In genomic region chr2:237143118-237143517, GRCh38 we compare ENCODE assay signal across 20 cellular contexts. TPM values are rescaled to one million over a fixed set of nuclear protein-coding genes. Genes with fewer than 3 reads are reported as not detected.
DNase-seq lines count a peak whose midpoint lies in the region; FAIRE-seq and TF ChIP-seq lines count a peak whose summit lies in the region.
"Had no signal": no experiment of that assay in that cellular context is flagged by ENCODE, and none has a peak within 500 bp of the region (broad histone marks: within the 10 kb centered on the region; RNA-seq: fewer than 3 reads in every experiment).

No MANE protein-coding gene starts in this region.

- BruUV-seq in mammary epithelial cell (replicated peaks; lab: Mats Ljungman, UMichigan) = no TSS peak

- H3K27me3 Mint-ChIP-seq in osteocyte (ENCODE audit: unreplicated experiment) = no peaks in the 10 kb centered on the region
- H3K27me3 Mint-ChIP-seq: activated CD4-positive, alpha-beta T cell treated with anti-CD3 and anti-CD28 coated beads for 36 hours; stimulated activated naive B cell treated with anti-CD40 and anti-IgM and Interleukin-4, amounts not matched to agents 10 μg/mL and 1 μg/mL and 100 μg/mL, for 72 hours had no signal

- H4K20me1 ChIP-seq in GM23248 (ENCODE audit: insufficient read depth) (no peaks in the 10 kb centered on the region), mammary epithelial cell (ENCODE audit: insufficient read depth, low read length) (no peaks in the 10 kb centered on the region)

- no peak for TF ChIP-seq CTCF in mammary epithelial cell (conservative IDR thresholded peaks at IDR 0.05 in 1 of 2, IDR thresholded peaks at IDR 0.05 in 1 of 2; ENCODE audit: extremely low read depth in 1 of 2, insufficient read depth in 1 of 2, low read depth in 1 of 2, low read length in 2 of 2)
- no peak for TF ChIP-seq CTCF in osteocyte (IDR thresholded peaks at IDR 0.05)
- TF ChIP-seq CTCF in thyroid gland (IDR thresholded peaks at IDR 0.05) = no peak

- peaks cover 11% of the 10 kb centered on the region for H3K9me3 ChIP-seq in GM23248 (ENCODE audit: low read depth)
- H3K9me3 ChIP-seq in mammary epithelial cell (replicated peaks; ENCODE audit: insufficient read depth, low read length) = peaks cover 12% of the 10 kb centered on the region
- H3K9me3 ChIP-seq in thyroid gland = no peaks in the 10 kb centered on the region

- H3K4me1 ChIP-seq in GM23248 (ENCODE audit: insufficient read depth) = peaks cover 31% of the 10 kb centered on the region
- H3K4me1 ChIP-seq in mammary epithelial cell (ENCODE audit: insufficient read depth, low read length) = peaks cover 31% of the 10 kb centered on the region
- H3K4me1 ChIP-seq in thyroid gland = no peaks in the 10 kb centered on the region
- H3K4me1 ChIP-seq: SJSA1 had no signal

- H2AFZ ChIP-seq in GM23248 = no peak overlapping the region
- peak overlapping the region; percentile 34 for H2AFZ ChIP-seq in mammary epithelial cell (ENCODE audit: low read depth, low read length)

- CTCF ChIA-PET in mammary epithelial cell (lab: Charles Lee; ENCODE audit: low non-redundant PET) = interaction anchor here (0.6 kb wide), 1 partner anchor 42 kb away, joined by 3 read pairs; no protein-coding TSS in a partner anchor

- H3K27ac ChIP-seq in GM23248 = peak overlapping the region; percentile 49
- no peak overlapping the region for H3K27ac ChIP-seq in mammary epithelial cell (ENCODE audit: insufficient read depth, low read depth, low read length)
- peak overlapping the region in 2 of 3 donors; percentile 36 to 46 for H3K27ac ChIP-seq in thyroid gland
- H3K27ac ChIP-seq: C4-2B, HL-60, SJSA1 had no signal

- peaks cover 11% of the 10 kb centered on the region for H3K36me3 Mint-ChIP-seq in osteocyte (ENCODE audit: unreplicated experiment)

- no peak for FAIRE-seq in frontal cortex (lab: Jason Lieb, UNC)
- FAIRE-seq: HepG2 had no signal

- intact Hi-C loops in mammary epithelial cell (cut with micrococcal nuclease) = loop anchor here (2.0 kb wide), 1 partner anchor 14 kb away; no protein-coding TSS in a partner anchor
- intact Hi-C loops in thyroid gland (cut with DNase I) = no loop called here

- H3K9me2 ChIP-seq in GM23248 (ENCODE audit: insufficient read depth) = no peaks in the 10 kb centered on the region

- DNase-seq in GM23248 = peak; percentile 12
- DNase-seq in mammary epithelial cell = no peak
- DNase-seq in osteocyte (ENCODE audit: extremely low spot score, unreplicated experiment) = peak; percentile 56
- no peak for DNase-seq in thyroid gland
- DNase-seq in COLO829 (ENCODE audit: low spot score) = no peak
- DNase-seq in DMS153 (lab: John Stamatoyannopoulos, UW) = no peak
- no peak for DNase-seq in NCI-H446 (lab: John Stamatoyannopoulos, UW)
- no peak for DNase-seq in frontal cortex (ENCODE audit: low spot score in 2 of 2)
- DNase-seq: activated CD4-positive, alpha-beta T cell treated with anti-CD3 and anti-CD28 coated beads for 36 hours; midbrain; NCI-H1105 treated with DMSO at 0.1 percent for 48 hours; NCI-H2029 treated with DMSO at 0.1 percent for 48 hours; nephron progenitor cell; stimulated activated CD4-positive, alpha-beta T cell treated with anti-CD3 and anti-CD28 coated beads, Interleukin-2, amount 100 ng/mL, for 48 hours; stimulated activated naive B cell treated with anti-CD40 and anti-IgM and Interleukin-4, amounts not matched to agents 10 μg/mL and 1 μg/mL and 100 μg/mL, for 72 hours had no signal

- H3K4me3 Mint-ChIP-seq in osteocyte (ENCODE audit: unreplicated experiment) = no peak overlapping the region
- H3K4me3 Mint-ChIP-seq: activated CD4-positive, alpha-beta T cell treated with anti-CD3 and anti-CD28 coated beads for 36 hours; nephron progenitor cell; stimulated activated naive B cell treated with anti-CD40 and anti-IgM and Interleukin-4, amounts not matched to agents 10 μg/mL and 1 μg/mL and 100 μg/mL, for 72 hours had no signal

- 63 to 66% methylated on average over 2 of the region's 2 CpGs for WGBS in GM23248 (ENCODE audit: low coverage in 1 of 2, low lambda C conversion rate in 2 of 2, missing lambda C conversion rate in 2 of 2), 2 experiments
- WGBS in mammary epithelial cell (ENCODE audit: low coverage, missing lambda C conversion rate) = 45% methylated on average over 1 of the region's 2 CpGs
- WGBS in thyroid gland, 2 donors = 64 to 72% methylated on average over 2 of the region's 2 CpGs

- H3K4me1 Mint-ChIP-seq in osteocyte (ENCODE audit: unreplicated experiment) = peaks cover 29% of the 10 kb centered on the region
- H3K4me1 Mint-ChIP-seq: activated CD4-positive, alpha-beta T cell treated with anti-CD3 and anti-CD28 coated beads for 36 hours; stimulated activated naive B cell treated with anti-CD40 and anti-IgM and Interleukin-4, amounts not matched to agents 10 μg/mL and 1 μg/mL and 100 μg/mL, for 72 hours had no signal

- TF ChIP-seq POLR2A in thyroid gland (IDR thresholded peaks at IDR 0.05) = no peak

- H3K4me3 ChIP-seq in GM23248 = no peak overlapping the region
- no peak overlapping the region for H3K4me3 ChIP-seq in mammary epithelial cell (replicated peaks in 1 of 3; ENCODE audit: insufficient read depth in 1 of 3, low read depth in 2 of 3, low read length in 3 of 3)
- H3K4me3 ChIP-seq in thyroid gland (replicated peaks in 1 of 3) = no peak overlapping the region
- H3K4me3 ChIP-seq: SJSA1 had no signal

- H3K4me2 ChIP-seq in GM23248 (ENCODE audit: unreplicated experiment) (peak overlapping the region; percentile 2), mammary epithelial cell (ENCODE audit: insufficient read depth, low read depth, low read length) (no peak overlapping the region)

- peak overlapping the region; percentile 1 for H3K27ac Mint-ChIP-seq in osteocyte (ENCODE audit: unreplicated experiment)
- H3K27ac Mint-ChIP-seq: activated CD4-positive, alpha-beta T cell treated with anti-CD3 and anti-CD28 coated beads for 36 hours; activated naive CD4-positive, alpha-beta T cell treated with anti-CD3 and anti-CD28 coated beads, Interleukin-2, amount 50 U/mL, for 72 hours; nephron progenitor cell; stimulated activated naive B cell treated with anti-CD40 and anti-IgM and Interleukin-4, amounts not matched to agents 10 μg/mL and 1 μg/mL and 100 μg/mL, for 72 hours had no signal

- peaks cover 19% of the 10 kb centered on the region for H3F3A ChIP-seq in GM23248 (ENCODE audit: insufficient read depth)

- H3K9ac ChIP-seq in GM23248 = peak overlapping the region; percentile 21; the same call in 1 of the 2 replicates
- no peak overlapping the region for H3K9ac ChIP-seq in mammary epithelial cell (ENCODE audit: insufficient read depth, low read length)

- H3K79me2 ChIP-seq in GM23248 (ENCODE audit: insufficient read depth) (no peaks in the 10 kb centered on the region), mammary epithelial cell (ENCODE audit: insufficient read depth, low read length) (no peaks in the 10 kb centered on the region)

- dilution Hi-C loops in mammary epithelial cell (cut with HindIII; ENCODE audit: low sequenced_read_pairs) = no loop called here

- H3K9me3 Mint-ChIP-seq in osteocyte (ENCODE audit: unreplicated experiment) = peaks cover 22% of the 10 kb centered on the region

- H3K27me3 ChIP-seq in GM23248 (replicated peaks; ENCODE audit: insufficient read depth) = no peaks in the 10 kb centered on the region
- no peaks in the 10 kb centered on the region for H3K27me3 ChIP-seq in mammary epithelial cell (ENCODE audit: insufficient read depth, low read length)
- H3K27me3 ChIP-seq in thyroid gland = no peaks in the 10 kb centered on the region
- H3K27me3 ChIP-seq: SJSA1 had no signal

- in situ Hi-C loops in GM23248 (cut with MboI) (no loop called here), mammary epithelial cell (cut with MboI; ENCODE audit: low sequenced_read_pairs in 2 of 2) (no loop called here)

- no peaks in the 10 kb centered on the region for H3K36me3 ChIP-seq in GM23248 (ENCODE audit: low read depth)
- H3K36me3 ChIP-seq in mammary epithelial cell (ENCODE audit: insufficient read depth, low read length) = no peaks in the 10 kb centered on the region
- H3K36me3 ChIP-seq in thyroid gland = no peaks in the 10 kb centered on the region
- H3K36me3 ChIP-seq: SJSA1 had no signal

RNA-seq across cellular contexts. Expression of gene COPS8, which starts 57.4 kb away (rescaled TPM):
- 145 and 148 TPM in 2 replicates for total RNA-seq in GM23248 (2014; rRNA removed; shearing (Covaris generic))
- polyA plus RNA-seq in GM23248 (2016; fragmentation: Nextera tagmentation; extraction: Ambion mirVana) (164 and 168 TPM in 2 replicates), mammary epithelial cell (113 TPM)
- total RNA-seq in mammary epithelial cell (100 to 1,000 TPM; 102 to 111 TPM), osteocyte (104 and 107 TPM in 2 replicates), thyroid gland (10 to 100 TPM; 57.1 to 84.5 (median 72.4) TPM), frontal cortex (148 TPM)
- polyA minus RNA-seq in mammary epithelial cell = 88.4 TPM

Comparison
In these comparisons a context has a peak if more than half of its experiments do, and no peak if none do; other contexts are left out.
1. DNase-seq: peak in GM23248 (single experiment) and osteocyte (single experiment); none in mammary epithelial cell (single experiment), thyroid gland (0 of 2), COLO829 (single experiment), DMS153 (single experiment), NCI-H446 (0 of 2) and frontal cortex (0 of 2).